Comparison of ENCODE assay signal across 8 cellular contexts in genomic region chr6:17703256-17703694, GRCh38. TPM values are rescaled to one million over a fixed set of nuclear protein-coding genes. Genes with fewer than 3 reads are reported as not detected.
A peak's percentile ranks its signal among the peaks of the same experiment; 100 is the strongest.
DNase-seq lines count a peak whose midpoint lies in the region; ATAC-seq, FAIRE-seq and TF ChIP-seq lines count a peak whose summit lies in the region.

No MANE protein-coding gene starts in this region.

- DNase-seq in AG04450 (ENCODE audit: low read depth, low spot score), result peak; percentile 21
- DNase-seq in H54 (ENCODE audit: insufficient read length, low spot score), result no peak
- DNase-seq in T-cell, result no peak
- DNase-seq in fibroblast of the aortic adventitia (ENCODE audit: low read depth), result peak; percentile 98
- peak; percentile 65 for DNase-seq in stromal cell of bone marrow (ENCODE audit: low read depth)
- DNase-seq in epidermal melanocyte (ENCODE audit: insufficient read length, low spot score), result no peak
- no peak for DNase-seq in occipital lobe (lab: John Stamatoyannopoulos, UW)
- no peak for DNase-seq in WERI-Rb-1

- POLR2A ChIA-PET in AG04450 (lab: Yijun Ruan, JAX), result interaction anchor here (0.6 to 1.0 kb wide), 4 partner anchors 11 to 604 kb away, joined by 3 to 6 read pairs (median 3); no protein-coding TSS in a partner anchor
- POLR2A ChIA-PET in T-cell (lab: Charles Lee), result interaction anchor here (0.5 to 0.7 kb wide), 7 partner anchors 9 to 1115 kb away, joined by 3 to 14 read pairs (median 5); partner anchors contain the start of gene FAM8A1 (in 1 of the 2)

- no peak for ATAC-seq in T-cell (replicated peaks in 1 of 4)

- peak; percentile 88 for FAIRE-seq in H54 (lab: Jason Lieb, UNC)

- no peaks in the 10 kb centered on the region for H3K36me3 Mint-ChIP-seq in T-cell

- H3K4me3 Mint-ChIP-seq in T-cell, result peak overlapping the region; percentile 68 to 92 (median 82)

- TF ChIP-seq CTCF in AG04450 (IDR thresholded peaks at IDR 0.05; ENCODE audit: low read depth, low read length), result no peak
- TF ChIP-seq CTCF in fibroblast of the aortic adventitia (IDR thresholded peaks at IDR 0.05; ENCODE audit: insufficient read depth, low read length), result no peak
- no peak for TF ChIP-seq CTCF in WERI-Rb-1 (IDR thresholded peaks at IDR 0.05; ENCODE audit: low read depth, low read length)

- no peaks in the 10 kb centered on the region for H3K27me3 Mint-ChIP-seq in T-cell

- CTCF ChIA-PET in AG04450 (lab: Charles Lee), result interaction anchor here (0.6 to 1.2 kb wide), 3 partner anchors 101 to 615 kb away, joined by 5 to 8 read pairs (median 5); no protein-coding TSS in a partner anchor
- CTCF ChIA-PET in T-cell (lab: Charles Lee), result interaction anchor here (0.5 to 1.5 kb wide), 8 partner anchors 8 to 135 kb away, joined by 3 to 4 read pairs (median 3); no protein-coding TSS in a partner anchor

- peaks cover 44 to 64% (median 55%) of the 10 kb centered on the region in 3 donors for H3K4me1 Mint-ChIP-seq in T-cell

- peak overlapping the region; percentile 65 for H3K27ac ChIP-seq in AG04450 (ENCODE audit: low read depth, low read length)
- H3K27ac ChIP-seq in WERI-Rb-1, result no peak overlapping the region

- no peaks in the 10 kb centered on the region; the same call in 1 of the 2 replicates for H3K9me3 ChIP-seq in AG04450 (ENCODE audit: control insufficient read depth, insufficient read depth, low read length)
- no peaks in the 10 kb centered on the region for H3K9me3 ChIP-seq in WERI-Rb-1 (ENCODE audit: severe bottlenecking)

- TF ChIP-seq POLR2A in H54 (IDR thresholded peaks at IDR 0.05; ENCODE audit: low read depth, low read length), result no peak

- H3K27me3 ChIP-seq in AG04450 (ENCODE audit: control insufficient read depth, insufficient read depth, low read length), result no peaks in the 10 kb centered on the region
- no peaks in the 10 kb centered on the region for H3K27me3 ChIP-seq in WERI-Rb-1 (ENCODE audit: insufficient read depth, low read depth, severe bottlenecking)

- H3K27ac Mint-ChIP-seq in T-cell, result peak overlapping the region in 1 of 2 donors; percentile 92

- no peaks in the 10 kb centered on the region for H3K9me3 Mint-ChIP-seq in T-cell

- H3K36me3 ChIP-seq in WERI-Rb-1, result peaks cover 22% of the 10 kb centered on the region

- H3K4me3 ChIP-seq in AG04450 (ENCODE audit: low read depth, low read length) (no peak overlapping the region), fibroblast of the aortic adventitia (ENCODE audit: low read depth, low read length) (no peak overlapping the region), WERI-Rb-1 (ENCODE audit: low read depth, low read length) (no peak overlapping the region)

RNA-seq across cellular contexts. Expression of gene NUP153, which starts 3.5 kb away (rescaled TPM):
- polyA plus RNA-seq in AG04450 (2011; rRNA removed), result 30.5 and 35.2 TPM in 2 replicates
- polyA minus RNA-seq in AG04450 (2011; rRNA and poly(A)+ RNA removed), result 32.3 and 41.9 TPM in 2 replicates
- total RNA-seq in T-cell (10 to 100 TPM; 46.4 to 58.5 (median 54.2) TPM), fibroblast of the aortic adventitia (ENCODE audit: low replicate concordance) (18.4 and 47.5 TPM in 2 replicates), occipital lobe (51.8 TPM)

Comparison
In these comparisons a context has a peak if more than half of its experiments do, and no peak if none do; other contexts are left out.
1. DNase-seq: peak in AG04450 (single experiment), fibroblast of the aortic adventitia (single experiment) and stromal cell of bone marrow (single experiment); none in H54 (single experiment), T-cell (0 of 34), epidermal melanocyte (single experiment), occipital lobe (single experiment) and WERI-Rb-1 (single experiment).